In the genomic region with DNA sequence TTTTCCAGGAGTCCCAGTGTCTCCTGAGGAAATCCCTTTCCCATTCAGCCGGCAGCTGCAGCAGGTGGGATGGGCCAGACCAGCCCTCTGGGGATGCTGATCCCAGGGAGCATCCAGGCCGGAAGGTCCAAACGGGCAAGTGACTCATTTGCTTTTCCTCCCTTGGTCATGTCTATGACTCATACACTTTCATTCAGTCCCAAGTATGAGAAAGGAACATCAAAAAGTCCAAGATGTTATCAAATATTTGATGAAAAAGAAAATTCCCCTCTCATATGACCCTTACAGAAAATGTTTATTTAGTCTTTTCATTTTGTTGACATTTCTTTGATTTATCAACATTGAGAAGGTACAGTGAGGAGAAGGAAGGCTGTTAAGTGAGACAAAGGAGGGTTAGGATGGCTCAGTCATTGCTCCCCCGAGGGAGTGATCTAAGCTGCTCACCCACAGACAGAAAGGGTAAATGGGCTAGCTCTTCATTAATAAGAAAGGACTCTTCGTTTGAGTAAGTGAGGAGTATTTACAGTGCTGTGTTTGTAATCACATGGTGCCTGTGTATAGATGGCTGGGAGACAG, we compare ENCODE assay signal across 1 cellular context.
TF ChIP-seq lines count a peak whose summit lies in the region.

No MANE protein-coding gene starts in this region.

TF ChIP-seq in HepG2, 621 proteins besides CTCF, POLR2A, EP300 and RAD21 (continued from another document and continues in another):
- TF ChIP-seq, protein P1, sequence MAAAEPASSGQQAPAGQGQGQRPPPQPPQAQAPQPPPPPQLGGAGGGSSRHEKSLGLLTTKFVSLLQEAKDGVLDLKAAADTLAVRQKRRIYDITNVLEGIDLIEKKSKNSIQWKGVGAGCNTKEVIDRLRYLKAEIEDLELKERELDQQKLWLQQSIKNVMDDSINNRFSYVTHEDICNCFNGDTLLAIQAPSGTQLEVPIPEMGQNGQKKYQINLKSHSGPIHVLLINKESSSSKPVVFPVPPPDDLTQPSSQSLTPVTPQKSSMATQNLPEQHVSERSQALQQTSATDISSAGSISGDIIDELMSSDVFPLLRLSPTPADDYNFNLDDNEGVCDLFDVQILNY (CRISPR knock-in tag; conservative IDR thresholded peaks at IDR 0.05): no peak
- TF ChIP-seq ZNF274 (CRISPR knock-in tag; IDR thresholded peaks at IDR 0.05): no peak
- no peak for TF ChIP-seq ZNF253 (CRISPR knock-in tag; IDR thresholded peaks at IDR 0.05; ENCODE audit: borderline replicate concordance)
- TF ChIP-seq HCFC1 (IDR thresholded peaks at IDR 0.05; ENCODE audit: low read depth, low read length): no peak
- peak; percentile 87 for TF ChIP-seq JUN (CRISPR knock-in tag; IDR thresholded peaks at IDR 0.05)
- TF ChIP-seq NCOA2 (CRISPR knock-in tag; IDR thresholded peaks at IDR 0.05): peak; percentile 74
- TF ChIP-seq CREM (IDR thresholded peaks at IDR 0.05): peak; percentile 72
- TF ChIP-seq CREM (CRISPR knock-in tag; IDR thresholded peaks at IDR 0.05): no peak
- no peak for TF ChIP-seq REPIN1 (CRISPR knock-in tag; IDR thresholded peaks at IDR 0.05; ENCODE audit: borderline replicate concordance, low read depth)
- TF ChIP-seq GTF2F1 (IDR thresholded peaks at IDR 0.05; ENCODE audit: low read length): no peak
- no peak for TF ChIP-seq ZNF3 (CRISPR knock-in tag; IDR thresholded peaks at IDR 0.05)
- no peak for TF ChIP-seq ZNF329 (CRISPR knock-in tag; IDR thresholded peaks at IDR 0.05; ENCODE audit: low read depth)
- peak; percentile 63; the same call in 1 of the 2 replicates for TF ChIP-seq POGZ (CRISPR knock-in tag; IDR thresholded peaks at IDR 0.05)
- TF ChIP-seq, protein P2, sequence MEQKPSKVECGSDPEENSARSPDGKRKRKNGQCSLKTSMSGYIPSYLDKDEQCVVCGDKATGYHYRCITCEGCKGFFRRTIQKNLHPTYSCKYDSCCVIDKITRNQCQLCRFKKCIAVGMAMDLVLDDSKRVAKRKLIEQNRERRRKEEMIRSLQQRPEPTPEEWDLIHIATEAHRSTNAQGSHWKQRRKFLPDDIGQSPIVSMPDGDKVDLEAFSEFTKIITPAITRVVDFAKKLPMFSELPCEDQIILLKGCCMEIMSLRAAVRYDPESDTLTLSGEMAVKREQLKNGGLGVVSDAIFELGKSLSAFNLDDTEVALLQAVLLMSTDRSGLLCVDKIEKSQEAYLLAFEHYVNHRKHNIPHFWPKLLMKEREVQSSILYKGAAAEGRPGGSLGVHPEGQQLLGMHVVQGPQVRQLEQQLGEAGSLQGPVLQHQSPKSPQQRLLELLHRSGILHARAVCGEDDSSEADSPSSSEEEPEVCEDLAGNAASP (CRISPR knock-in tag; IDR thresholded peaks at IDR 0.05; ENCODE audit: borderline replicate concordance): 0 out of 2 replicates have a peak, but pooled peaks have one; percentile 40
- TF ChIP-seq KLF16 (CRISPR knock-in tag; IDR thresholded peaks at IDR 0.05): no peak
- TF ChIP-seq WIZ (CRISPR knock-in tag; IDR thresholded peaks at IDR 0.05): no peak
- no peak for TF ChIP-seq ZNF282 (IDR thresholded peaks at IDR 0.05; ENCODE audit: partially characterized antibody)
- TF ChIP-seq ZFP41 (CRISPR knock-in tag; IDR thresholded peaks at IDR 0.05; ENCODE audit: borderline replicate concordance): no peak
- TF ChIP-seq, protein P3, sequence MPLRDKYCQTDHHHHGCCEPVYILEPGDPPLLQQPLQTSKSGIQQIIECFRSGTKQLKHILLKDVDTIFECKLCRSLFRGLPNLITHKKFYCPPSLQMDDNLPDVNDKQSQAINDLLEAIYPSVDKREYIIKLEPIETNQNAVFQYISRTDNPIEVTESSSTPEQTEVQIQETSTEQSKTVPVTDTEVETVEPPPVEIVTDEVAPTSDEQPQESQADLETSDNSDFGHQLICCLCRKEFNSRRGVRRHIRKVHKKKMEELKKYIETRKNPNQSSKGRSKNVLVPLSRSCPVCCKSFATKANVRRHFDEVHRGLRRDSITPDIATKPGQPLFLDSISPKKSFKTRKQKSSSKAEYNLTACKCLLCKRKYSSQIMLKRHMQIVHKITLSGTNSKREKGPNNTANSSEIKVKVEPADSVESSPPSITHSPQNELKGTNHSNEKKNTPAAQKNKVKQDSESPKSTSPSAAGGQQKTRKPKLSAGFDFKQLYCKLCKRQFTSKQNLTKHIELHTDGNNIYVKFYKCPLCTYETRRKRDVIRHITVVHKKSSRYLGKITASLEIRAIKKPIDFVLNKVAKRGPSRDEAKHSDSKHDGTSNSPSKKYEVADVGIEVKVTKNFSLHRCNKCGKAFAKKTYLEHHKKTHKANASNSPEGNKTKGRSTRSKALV (CRISPR knock-in tag; IDR thresholded peaks at IDR 0.05): no peak
- TF ChIP-seq ZNF550 (CRISPR knock-in tag; IDR thresholded peaks at IDR 0.05; ENCODE audit: borderline replicate concordance): no peak
- peak; percentile 73 for TF ChIP-seq XRCC5 (optimal IDR thresholded peaks at IDR 0.05; ENCODE audit: low read length)
- TF ChIP-seq PHF5A (CRISPR knock-in tag; IDR thresholded peaks at IDR 0.05; ENCODE audit: low read depth, unreplicated experiment): no peak
- no peak for TF ChIP-seq ZNF17 (CRISPR knock-in tag; IDR thresholded peaks at IDR 0.05)
- no peak for TF ChIP-seq SKI (IDR thresholded peaks at IDR 0.05; ENCODE audit: partially characterized antibody)
- TF ChIP-seq, protein P4, sequence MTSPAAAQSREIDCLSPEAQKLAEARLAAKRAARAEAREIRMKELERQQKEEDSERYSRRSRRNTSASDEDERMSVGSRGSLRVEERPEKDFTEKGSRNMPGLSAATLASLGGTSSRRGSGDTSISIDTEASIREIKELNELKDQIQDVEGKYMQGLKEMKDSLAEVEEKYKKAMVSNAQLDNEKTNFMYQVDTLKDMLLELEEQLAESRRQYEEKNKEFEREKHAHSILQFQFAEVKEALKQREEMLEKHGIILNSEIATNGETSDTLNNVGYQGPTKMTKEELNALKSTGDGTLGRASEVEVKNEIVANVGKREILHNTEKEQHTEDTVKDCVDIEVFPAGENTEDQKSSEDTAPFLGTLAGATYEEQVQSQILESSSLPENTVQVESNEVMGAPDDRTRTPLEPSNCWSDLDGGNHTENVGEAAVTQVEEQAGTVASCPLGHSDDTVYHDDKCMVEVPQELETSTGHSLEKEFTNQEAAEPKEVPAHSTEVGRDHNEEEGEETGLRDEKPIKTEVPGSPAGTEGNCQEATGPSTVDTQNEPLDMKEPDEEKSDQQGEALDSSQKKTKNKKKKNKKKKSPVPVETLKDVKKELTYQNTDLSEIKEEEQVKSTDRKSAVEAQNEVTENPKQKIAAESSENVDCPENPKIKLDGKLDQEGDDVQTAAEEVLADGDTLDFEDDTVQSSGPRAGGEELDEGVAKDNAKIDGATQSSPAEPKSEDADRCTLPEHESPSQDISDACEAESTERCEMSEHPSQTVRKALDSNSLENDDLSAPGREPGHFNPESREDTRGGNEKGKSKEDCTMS (CRISPR knock-in tag; conservative IDR thresholded peaks at IDR 0.05): no peak
- no peak for TF ChIP-seq MBNL3 (CRISPR knock-in tag; conservative IDR thresholded peaks at IDR 0.05)
- TF ChIP-seq, protein P5, sequence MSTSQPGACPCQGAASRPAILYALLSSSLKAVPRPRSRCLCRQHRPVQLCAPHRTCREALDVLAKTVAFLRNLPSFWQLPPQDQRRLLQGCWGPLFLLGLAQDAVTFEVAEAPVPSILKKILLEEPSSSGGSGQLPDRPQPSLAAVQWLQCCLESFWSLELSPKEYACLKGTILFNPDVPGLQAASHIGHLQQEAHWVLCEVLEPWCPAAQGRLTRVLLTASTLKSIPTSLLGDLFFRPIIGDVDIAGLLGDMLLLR (CRISPR knock-in tag; IDR thresholded peaks at IDR 0.05): no peak
- no peak for TF ChIP-seq ARHGAP35 (CRISPR knock-in tag; IDR thresholded peaks at IDR 0.05; ENCODE audit: borderline replicate concordance)
- TF ChIP-seq ZSCAN22 (CRISPR knock-in tag; IDR thresholded peaks at IDR 0.05): no peak
- TF ChIP-seq, protein P6, sequence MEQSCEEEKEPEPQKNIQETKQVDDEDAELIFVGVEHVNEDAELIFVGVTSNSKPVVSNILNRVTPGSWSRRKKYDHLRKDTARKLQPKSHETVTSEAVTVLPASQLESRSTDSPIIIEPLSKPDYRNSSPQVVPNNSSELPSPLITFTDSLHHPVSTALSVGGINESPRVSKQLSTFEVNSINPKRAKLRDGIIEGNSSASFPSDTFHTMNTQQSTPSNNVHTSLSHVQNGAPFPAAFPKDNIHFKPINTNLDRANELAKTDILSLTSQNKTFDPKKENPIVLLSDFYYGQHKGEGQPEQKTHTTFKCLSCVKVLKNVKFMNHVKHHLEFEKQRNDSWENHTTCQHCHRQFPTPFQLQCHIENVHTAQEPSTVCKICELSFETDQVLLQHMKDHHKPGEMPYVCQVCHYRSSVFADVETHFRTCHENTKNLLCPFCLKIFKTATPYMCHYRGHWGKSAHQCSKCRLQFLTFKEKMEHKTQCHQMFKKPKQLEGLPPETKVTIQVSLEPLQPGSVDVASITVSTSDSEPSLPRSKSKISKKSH (CRISPR knock-in tag; IDR thresholded peaks at IDR 0.05; ENCODE audit: borderline replicate concordance): no peak
- TF ChIP-seq MZF1 (CRISPR knock-in tag; IDR thresholded peaks at IDR 0.05; ENCODE audit: borderline replicate concordance): no peak
- no peak for TF ChIP-seq ZNF83 (CRISPR knock-in tag; IDR thresholded peaks at IDR 0.05; ENCODE audit: borderline replicate concordance)
- TF ChIP-seq MYC (CRISPR knock-in tag; IDR thresholded peaks at IDR 0.05; ENCODE audit: borderline replicate concordance): no peak
- TF ChIP-seq, protein P7, sequence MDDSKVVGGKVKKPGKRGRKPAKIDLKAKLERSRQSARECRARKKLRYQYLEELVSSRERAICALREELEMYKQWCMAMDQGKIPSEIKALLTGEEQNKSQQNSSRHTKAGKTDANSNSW (CRISPR knock-in tag; IDR thresholded peaks at IDR 0.05; ENCODE audit: borderline replicate concordance): no peak
- TF ChIP-seq SPEN (CRISPR knock-in tag; IDR thresholded peaks at IDR 0.05; ENCODE audit: low read depth): no peak
- no peak for TF ChIP-seq CC2D1A (CRISPR knock-in tag; IDR thresholded peaks at IDR 0.05)
- TF ChIP-seq SP5 (CRISPR knock-in tag; IDR thresholded peaks at IDR 0.05; ENCODE audit: borderline replicate concordance, low read depth): 0 out of 2 replicates have a peak, but pooled peaks have one; percentile 25
- no peak for TF ChIP-seq ZNF446 (CRISPR knock-in tag; IDR thresholded peaks at IDR 0.05)
- no peak for TF ChIP-seq ZNF24 (IDR thresholded peaks at IDR 0.05)
- TF ChIP-seq ZNF614 (CRISPR knock-in tag; IDR thresholded peaks at IDR 0.05; ENCODE audit: borderline replicate concordance): peak; percentile 28; the same call in 1 of the 2 replicates
- no peak for TF ChIP-seq TBX3 (IDR thresholded peaks at IDR 0.05; ENCODE audit: borderline replicate concordance)
- TF ChIP-seq, protein P8, sequence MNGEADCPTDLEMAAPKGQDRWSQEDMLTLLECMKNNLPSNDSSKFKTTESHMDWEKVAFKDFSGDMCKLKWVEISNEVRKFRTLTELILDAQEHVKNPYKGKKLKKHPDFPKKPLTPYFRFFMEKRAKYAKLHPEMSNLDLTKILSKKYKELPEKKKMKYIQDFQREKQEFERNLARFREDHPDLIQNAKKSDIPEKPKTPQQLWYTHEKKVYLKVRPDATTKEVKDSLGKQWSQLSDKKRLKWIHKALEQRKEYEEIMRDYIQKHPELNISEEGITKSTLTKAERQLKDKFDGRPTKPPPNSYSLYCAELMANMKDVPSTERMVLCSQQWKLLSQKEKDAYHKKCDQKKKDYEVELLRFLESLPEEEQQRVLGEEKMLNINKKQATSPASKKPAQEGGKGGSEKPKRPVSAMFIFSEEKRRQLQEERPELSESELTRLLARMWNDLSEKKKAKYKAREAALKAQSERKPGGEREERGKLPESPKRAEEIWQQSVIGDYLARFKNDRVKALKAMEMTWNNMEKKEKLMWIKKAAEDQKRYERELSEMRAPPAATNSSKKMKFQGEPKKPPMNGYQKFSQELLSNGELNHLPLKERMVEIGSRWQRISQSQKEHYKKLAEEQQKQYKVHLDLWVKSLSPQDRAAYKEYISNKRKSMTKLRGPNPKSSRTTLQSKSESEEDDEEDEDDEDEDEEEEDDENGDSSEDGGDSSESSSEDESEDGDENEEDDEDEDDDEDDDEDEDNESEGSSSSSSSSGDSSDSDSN (CRISPR knock-in tag; IDR thresholded peaks at IDR 0.05): no peak
- no peak for TF ChIP-seq FOXA1 (IDR thresholded peaks at IDR 0.05)
- peak; percentile 4; the same call in 1 of the 2 replicates for TF ChIP-seq FOXA1 (CRISPR knock-in tag; IDR thresholded peaks at IDR 0.05)
- no peak for TF ChIP-seq ZNF720 (CRISPR knock-in tag; IDR thresholded peaks at IDR 0.05)
- no peak; the same call in 1 of the 2 replicates for TF ChIP-seq HOXA3 (CRISPR knock-in tag; IDR thresholded peaks at IDR 0.05)
- TF ChIP-seq HNF4G (IDR thresholded peaks at IDR 0.05; ENCODE audit: borderline replicate concordance, low read depth, low read length): peak; percentile 20; the same call in 1 of the 2 replicates
- peak; percentile 30; the same call in 1 of the 2 replicates for TF ChIP-seq HNF4G (CRISPR knock-in tag; IDR thresholded peaks at IDR 0.05; ENCODE audit: borderline replicate concordance, low read depth)
- peak; percentile 65; the same call in 1 of the 2 replicates for TF ChIP-seq ERF (CRISPR knock-in tag; IDR thresholded peaks at IDR 0.05)
- TF ChIP-seq, protein P9, sequence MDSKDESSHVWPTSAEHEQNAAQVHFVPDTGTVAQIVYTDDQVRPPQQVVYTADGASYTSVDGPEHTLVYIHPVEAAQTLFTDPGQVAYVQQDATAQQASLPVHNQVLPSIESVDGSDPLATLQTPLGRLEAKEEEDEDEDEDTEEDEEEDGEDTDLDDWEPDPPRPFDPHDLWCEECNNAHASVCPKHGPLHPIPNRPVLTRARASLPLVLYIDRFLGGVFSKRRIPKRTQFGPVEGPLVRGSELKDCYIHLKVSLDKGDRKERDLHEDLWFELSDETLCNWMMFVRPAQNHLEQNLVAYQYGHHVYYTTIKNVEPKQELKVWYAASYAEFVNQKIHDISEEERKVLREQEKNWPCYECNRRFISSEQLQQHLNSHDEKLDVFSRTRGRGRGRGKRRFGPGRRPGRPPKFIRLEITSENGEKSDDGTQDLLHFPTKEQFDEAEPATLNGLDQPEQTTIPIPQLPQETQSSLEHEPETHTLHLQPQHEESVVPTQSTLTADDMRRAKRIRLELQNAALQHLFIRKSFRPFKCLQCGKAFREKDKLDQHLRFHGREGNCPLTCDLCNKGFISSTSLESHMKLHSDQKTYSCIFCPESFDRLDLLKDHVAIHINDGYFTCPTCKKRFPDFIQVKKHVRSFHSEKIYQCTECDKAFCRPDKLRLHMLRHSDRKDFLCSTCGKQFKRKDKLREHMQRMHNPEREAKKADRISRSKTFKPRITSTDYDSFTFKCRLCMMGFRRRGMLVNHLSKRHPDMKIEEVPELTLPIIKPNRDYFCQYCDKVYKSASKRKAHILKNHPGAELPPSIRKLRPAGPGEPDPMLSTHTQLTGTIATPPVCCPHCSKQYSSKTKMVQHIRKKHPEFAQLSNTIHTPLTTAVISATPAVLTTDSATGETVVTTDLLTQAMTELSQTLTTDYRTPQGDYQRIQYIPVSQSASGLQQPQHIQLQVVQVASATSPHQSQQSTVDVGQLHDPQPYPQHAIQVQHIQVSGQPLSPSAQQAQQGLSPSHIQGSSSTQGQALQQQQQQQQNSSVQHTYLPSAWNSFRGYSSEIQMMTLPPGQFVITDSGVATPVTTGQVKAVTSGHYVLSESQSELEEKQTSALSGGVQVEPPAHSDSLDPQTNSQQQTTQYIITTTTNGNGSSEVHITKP (CRISPR knock-in tag; IDR thresholded peaks at IDR 0.05; ENCODE audit: low read depth): 0 out of 2 replicates have a peak, but pooled peaks have one; percentile 37
- TF ChIP-seq ZMYM2 (CRISPR knock-in tag; IDR thresholded peaks at IDR 0.05): no peak
- no peak for TF ChIP-seq KDM5A (IDR thresholded peaks at IDR 0.05; ENCODE audit: borderline replicate concordance, low read length)
